ENCODE assay signal across 8 cellular contexts in the genomic region with DNA sequence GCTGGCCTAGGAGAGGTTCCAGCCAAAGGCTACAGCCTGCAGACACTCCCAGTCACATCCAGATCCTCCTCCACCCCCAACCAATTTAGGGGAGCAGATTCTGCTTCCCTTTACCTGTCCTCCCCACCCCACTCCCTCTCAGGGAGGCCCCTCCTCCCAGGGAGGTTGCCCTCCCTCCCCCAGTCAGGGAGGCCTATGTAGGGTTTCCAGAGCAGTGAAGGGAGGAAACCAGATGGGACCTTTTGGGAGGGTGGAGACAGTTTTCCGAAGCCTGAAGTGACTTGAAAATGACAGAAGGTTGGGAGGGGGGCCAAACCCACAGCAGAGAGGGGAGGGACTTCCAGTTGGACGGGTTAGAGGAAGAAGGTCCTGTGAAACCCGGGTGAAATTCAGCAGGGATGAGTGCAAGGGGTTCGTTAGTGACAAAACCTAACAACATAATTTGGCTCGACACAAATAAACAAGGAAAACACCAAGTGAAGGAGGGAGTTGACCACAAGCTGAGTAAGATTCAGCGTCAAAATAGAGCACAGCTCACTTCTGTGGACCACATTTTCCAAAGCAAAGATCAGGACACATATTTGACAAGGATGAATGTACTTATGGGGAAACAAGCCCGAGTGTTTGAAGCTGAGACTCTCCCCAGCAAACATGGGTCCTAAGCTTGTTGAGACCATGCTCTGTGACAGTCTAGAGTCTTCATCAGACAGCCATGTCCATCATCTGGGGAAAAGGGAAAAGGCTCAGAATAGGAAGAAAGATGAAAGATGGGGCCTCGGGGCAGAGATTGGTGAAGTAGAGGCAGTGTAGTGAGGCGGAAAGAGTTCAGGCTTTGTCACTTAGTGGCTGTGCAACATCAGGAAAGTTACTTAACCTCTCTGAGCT. TPM values are rescaled to one million over a fixed set of nuclear protein-coding genes. Genes with fewer than 3 reads are reported as not detected.
A peak's percentile ranks its signal among the peaks of the same experiment; 100 is the strongest.
DNase-seq lines count a peak whose midpoint lies in the region; ATAC-seq, FAIRE-seq and TF ChIP-seq lines count a peak whose summit lies in the region.

No MANE protein-coding gene starts in this region.

- no peak for FAIRE-seq in H54 (lab: Jason Lieb, UNC)

- H3K27ac Mint-ChIP-seq in CD14-positive monocyte: peak overlapping the region; percentile 89 to 99 (median 97)

- peaks cover 0 to 8% (median 3%) of the 10 kb centered on the region in 3 donors for H3K27me3 Mint-ChIP-seq in CD14-positive monocyte (ENCODE audit: low read depth in 3 of 3)

- H3K4me3 Mint-ChIP-seq in CD14-positive monocyte: peak overlapping the region; percentile 82 to 91

- no peaks in the 10 kb centered on the region for H3K36me3 Mint-ChIP-seq in CD14-positive monocyte

- intact Hi-C loops in CD14-positive monocyte (cut with micrococcal nuclease): loop anchor here (2.0 kb wide), 1 partner anchor 42 kb away; no protein-coding TSS in a partner anchor
- intact Hi-C loops in posterior vena cava (cut with DNase I): loop anchor here in 1 of 2 donors (5.0 kb wide), 2 partner anchors 38 to 103 kb away; partner anchors contain the start of genes NCBP2L and TSC22D3

- no peak for TF ChIP-seq POLR2A in H54 (IDR thresholded peaks at IDR 0.05; ENCODE audit: low read depth, low read length)

- peaks cover 59% of the 10 kb centered on the region for H3K4me1 Mint-ChIP-seq in CD14-positive monocyte

- ATAC-seq in GM21360 (IDR thresholded peaks at IDR 0.05; ENCODE audit: unreplicated experiment): peak; percentile 15

- H3K9me3 Mint-ChIP-seq in CD14-positive monocyte: no peaks in the 10 kb centered on the region

- no peak for TF ChIP-seq CTCF in CD14-positive monocyte (IDR thresholded peaks at IDR 0.05)

- DNase-seq in CD14-positive monocyte (ENCODE audit: low spot score) (peak; percentile 77), HUDEP-2 (lab: John Stamatoyannopoulos, UW; ENCODE audit: unreplicated experiment in 76 of 76) (peak in 74 of 76 experiments; percentile 4 to 87 (median 70)), epithelial cell of prostate (ENCODE audit: low read depth, low spot score) (no peak), posterior vena cava (ENCODE audit: low spot score) (peak; percentile 91), H54 (ENCODE audit: insufficient read length, low spot score) (no peak), NCI-H1436 (lab: John Stamatoyannopoulos, UW) (no peak)
- DNase-seq in activated CD4-positive, alpha-beta T cell treated with anti-CD3 and anti-CD28 coated beads for 4 hours: peak; percentile 14 to 23

- H3K27ac ChIP-seq in epithelial cell of prostate: peak overlapping the region; percentile 89

RNA-seq across cellular contexts. Expression of gene PRPS1, which starts 46.4 kb away (rescaled TPM):
- polyA plus RNA-seq in CD14-positive monocyte: 10 to 100 TPM; 11.4 to 11.8 TPM
- total RNA-seq in posterior vena cava: 10 to 100 TPM; 30.2 to 32.7 TPM

Comparison
In these comparisons a context has a peak if more than half of its experiments do, and no peak if none do; other contexts are left out.
1. DNase-seq: peak in CD14-positive monocyte (single experiment), HUDEP-2 (74 of 76), activated CD4-positive, alpha-beta T cell treated with anti-CD3 and anti-CD28 coated beads for 4 hours (2 of 2) and posterior vena cava (single experiment); none in epithelial cell of prostate (single experiment), H54 (single experiment) and NCI-H1436 (single experiment).